ENCODE assay signal across 2 cellular contexts in genomic region chr7:138307633-138308032, GRCh38.
TF ChIP-seq lines count a peak whose summit lies in the region.

No MANE protein-coding gene starts in this region.

TF ChIP-seq in GM23338, 12 proteins besides CTCF, POLR2A, EP300 and RAD21:
- TF ChIP-seq EZH2phosphoT487 (IDR thresholded peaks at IDR 0.05; ENCODE audit: unreplicated experiment), result no peak
- TF ChIP-seq EZH2 (IDR thresholded peaks at IDR 0.05; ENCODE audit: low read depth, unreplicated experiment), result no peak
- TF ChIP-seq REST (IDR thresholded peaks at IDR 0.05; ENCODE audit: unreplicated experiment), result no peak
- TF ChIP-seq, protein P1, sequence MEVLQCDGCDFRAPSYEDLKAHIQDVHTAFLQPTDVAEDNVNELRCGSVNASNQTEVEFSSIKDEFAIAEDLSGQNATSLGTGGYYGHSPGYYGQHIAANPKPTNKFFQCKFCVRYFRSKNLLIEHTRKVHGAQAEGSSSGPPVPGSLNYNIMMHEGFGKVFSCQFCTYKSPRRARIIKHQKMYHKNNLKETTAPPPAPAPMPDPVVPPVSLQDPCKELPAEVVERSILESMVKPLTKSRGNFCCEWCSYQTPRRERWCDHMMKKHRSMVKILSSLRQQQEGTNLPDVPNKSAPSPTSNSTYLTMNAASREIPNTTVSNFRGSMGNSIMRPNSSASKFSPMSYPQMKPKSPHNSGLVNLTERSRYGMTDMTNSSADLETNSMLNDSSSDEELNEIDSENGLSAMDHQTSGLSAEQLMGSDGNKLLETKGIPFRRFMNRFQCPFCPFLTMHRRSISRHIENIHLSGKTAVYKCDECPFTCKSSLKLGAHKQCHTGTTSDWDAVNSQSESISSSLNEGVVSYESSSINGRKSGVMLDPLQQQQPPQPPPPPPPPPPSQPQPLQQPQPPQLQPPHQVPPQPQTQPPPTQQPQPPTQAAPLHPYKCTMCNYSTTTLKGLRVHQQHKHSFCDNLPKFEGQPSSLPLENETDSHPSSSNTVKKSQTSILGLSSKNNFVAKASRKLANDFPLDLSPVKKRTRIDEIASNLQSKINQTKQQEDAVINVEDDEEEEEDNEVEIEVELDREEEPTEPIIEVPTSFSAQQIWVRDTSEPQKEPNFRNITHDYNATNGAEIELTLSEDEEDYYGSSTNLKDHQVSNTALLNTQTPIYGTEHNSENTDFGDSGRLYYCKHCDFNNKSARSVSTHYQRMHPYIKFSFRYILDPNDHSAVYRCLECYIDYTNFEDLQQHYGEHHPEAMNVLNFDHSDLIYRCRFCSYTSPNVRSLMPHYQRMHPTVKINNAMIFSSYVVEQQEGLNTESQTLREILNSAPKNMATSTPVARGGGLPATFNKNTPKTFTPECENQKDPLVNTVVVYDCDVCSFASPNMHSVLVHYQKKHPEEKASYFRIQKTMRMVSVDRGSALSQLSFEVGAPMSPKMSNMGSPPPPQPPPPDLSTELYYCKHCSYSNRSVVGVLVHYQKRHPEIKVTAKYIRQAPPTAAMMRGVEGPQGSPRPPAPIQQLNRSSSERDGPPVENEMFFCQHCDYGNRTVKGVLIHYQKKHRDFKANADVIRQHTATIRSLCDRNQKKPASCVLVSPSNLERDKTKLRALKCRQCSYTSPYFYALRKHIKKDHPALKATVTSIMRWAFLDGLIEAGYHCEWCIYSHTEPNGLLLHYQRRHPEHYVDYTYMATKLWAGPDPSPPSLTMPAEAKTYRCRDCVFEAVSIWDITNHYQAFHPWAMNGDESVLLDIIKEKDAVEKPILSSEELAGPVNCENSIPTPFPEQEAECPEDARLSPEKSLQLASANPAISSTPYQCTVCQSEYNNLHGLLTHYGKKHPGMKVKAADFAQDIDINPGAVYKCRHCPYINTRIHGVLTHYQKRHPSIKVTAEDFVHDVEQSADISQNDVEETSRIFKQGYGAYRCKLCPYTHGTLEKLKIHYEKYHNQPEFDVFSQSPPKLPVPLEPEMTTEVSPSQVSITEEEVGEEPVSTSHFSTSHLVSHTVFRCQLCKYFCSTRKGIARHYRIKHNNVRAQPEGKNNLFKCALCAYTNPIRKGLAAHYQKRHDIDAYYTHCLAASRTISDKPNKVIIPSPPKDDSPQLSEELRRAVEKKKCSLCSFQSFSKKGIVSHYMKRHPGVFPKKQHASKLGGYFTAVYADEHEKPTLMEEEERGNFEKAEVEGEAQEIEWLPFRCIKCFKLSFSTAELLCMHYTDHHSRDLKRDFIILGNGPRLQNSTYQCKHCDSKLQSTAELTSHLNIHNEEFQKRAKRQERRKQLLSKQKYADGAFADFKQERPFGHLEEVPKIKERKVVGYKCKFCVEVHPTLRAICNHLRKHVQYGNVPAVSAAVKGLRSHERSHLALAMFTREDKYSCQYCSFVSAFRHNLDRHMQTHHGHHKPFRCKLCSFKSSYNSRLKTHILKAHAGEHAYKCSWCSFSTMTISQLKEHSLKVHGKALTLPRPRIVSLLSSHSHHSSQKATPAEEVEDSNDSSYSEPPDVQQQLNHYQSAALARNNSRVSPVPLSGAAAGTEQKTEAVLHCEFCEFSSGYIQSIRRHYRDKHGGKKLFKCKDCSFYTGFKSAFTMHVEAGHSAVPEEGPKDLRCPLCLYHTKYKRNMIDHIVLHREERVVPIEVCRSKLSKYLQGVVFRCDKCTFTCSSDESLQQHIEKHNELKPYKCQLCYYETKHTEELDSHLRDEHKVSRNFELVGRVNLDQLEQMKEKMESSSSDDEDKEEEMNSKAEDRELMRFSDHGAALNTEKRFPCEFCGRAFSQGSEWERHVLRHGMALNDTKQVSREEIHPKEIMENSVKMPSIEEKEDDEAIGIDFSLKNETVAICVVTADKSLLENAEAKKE (CRISPR knock-in tag; IDR thresholded peaks at IDR 0.05), result no peak
- no peak for TF ChIP-seq JUNB (IDR thresholded peaks at IDR 0.05; ENCODE audit: unreplicated experiment)
- TF ChIP-seq CREB1 (CRISPR knock-in tag; IDR thresholded peaks at IDR 0.05; ENCODE audit: low read depth), result no peak
- no peak for TF ChIP-seq ZNF114 (CRISPR knock-in tag; IDR thresholded peaks at IDR 0.05)
- TF ChIP-seq, protein P2, sequence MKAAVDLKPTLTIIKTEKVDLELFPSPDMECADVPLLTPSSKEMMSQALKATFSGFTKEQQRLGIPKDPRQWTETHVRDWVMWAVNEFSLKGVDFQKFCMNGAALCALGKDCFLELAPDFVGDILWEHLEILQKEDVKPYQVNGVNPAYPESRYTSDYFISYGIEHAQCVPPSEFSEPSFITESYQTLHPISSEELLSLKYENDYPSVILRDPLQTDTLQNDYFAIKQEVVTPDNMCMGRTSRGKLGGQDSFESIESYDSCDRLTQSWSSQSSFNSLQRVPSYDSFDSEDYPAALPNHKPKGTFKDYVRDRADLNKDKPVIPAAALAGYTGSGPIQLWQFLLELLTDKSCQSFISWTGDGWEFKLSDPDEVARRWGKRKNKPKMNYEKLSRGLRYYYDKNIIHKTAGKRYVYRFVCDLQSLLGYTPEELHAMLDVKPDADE (IDR thresholded peaks at IDR 0.05), result no peak

TF ChIP-seq in K562, 482 proteins besides CTCF, POLR2A, EP300 and RAD21:
- TF ChIP-seq, protein P3, sequence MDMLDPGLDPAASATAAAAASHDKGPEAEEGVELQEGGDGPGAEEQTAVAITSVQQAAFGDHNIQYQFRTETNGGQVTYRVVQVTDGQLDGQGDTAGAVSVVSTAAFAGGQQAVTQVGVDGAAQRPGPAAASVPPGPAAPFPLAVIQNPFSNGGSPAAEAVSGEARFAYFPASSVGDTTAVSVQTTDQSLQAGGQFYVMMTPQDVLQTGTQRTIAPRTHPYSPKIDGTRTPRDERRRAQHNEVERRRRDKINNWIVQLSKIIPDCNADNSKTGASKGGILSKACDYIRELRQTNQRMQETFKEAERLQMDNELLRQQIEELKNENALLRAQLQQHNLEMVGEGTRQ (CRISPR knock-in tag; IDR thresholded peaks at IDR 0.05), result peak; percentile 54
- TF ChIP-seq RAD51 (IDR thresholded peaks at IDR 0.05; ENCODE audit: borderline replicate concordance, low read depth) (peak; percentile 31; the same call in 1 of the 2 replicates), USF1 (CRISPR knock-in tag; IDR thresholded peaks at IDR 0.05) (peak; percentile 46), CUX1 (CRISPR knock-in tag; IDR thresholded peaks at IDR 0.05) (no peak), SMC3 (conservative IDR thresholded peaks at IDR 0.05; ENCODE audit: insufficient read depth, low read depth, low read length) (no peak)
- TF ChIP-seq, protein P4, sequence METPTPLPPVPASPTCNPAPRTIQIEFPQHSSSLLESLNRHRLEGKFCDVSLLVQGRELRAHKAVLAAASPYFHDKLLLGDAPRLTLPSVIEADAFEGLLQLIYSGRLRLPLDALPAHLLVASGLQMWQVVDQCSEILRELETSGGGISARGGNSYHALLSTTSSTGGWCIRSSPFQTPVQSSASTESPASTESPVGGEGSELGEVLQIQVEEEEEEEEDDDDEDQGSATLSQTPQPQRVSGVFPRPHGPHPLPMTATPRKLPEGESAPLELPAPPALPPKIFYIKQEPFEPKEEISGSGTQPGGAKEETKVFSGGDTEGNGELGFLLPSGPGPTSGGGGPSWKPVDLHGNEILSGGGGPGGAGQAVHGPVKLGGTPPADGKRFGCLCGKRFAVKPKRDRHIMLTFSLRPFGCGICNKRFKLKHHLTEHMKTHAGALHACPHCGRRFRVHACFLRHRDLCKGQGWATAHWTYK (CRISPR knock-in tag; IDR thresholded peaks at IDR 0.05), result no peak
TF ChIP-seq in K562: peak in this region for 3.
